10 cellular contexts compared by ENCODE assay signal in the genomic region with DNA sequence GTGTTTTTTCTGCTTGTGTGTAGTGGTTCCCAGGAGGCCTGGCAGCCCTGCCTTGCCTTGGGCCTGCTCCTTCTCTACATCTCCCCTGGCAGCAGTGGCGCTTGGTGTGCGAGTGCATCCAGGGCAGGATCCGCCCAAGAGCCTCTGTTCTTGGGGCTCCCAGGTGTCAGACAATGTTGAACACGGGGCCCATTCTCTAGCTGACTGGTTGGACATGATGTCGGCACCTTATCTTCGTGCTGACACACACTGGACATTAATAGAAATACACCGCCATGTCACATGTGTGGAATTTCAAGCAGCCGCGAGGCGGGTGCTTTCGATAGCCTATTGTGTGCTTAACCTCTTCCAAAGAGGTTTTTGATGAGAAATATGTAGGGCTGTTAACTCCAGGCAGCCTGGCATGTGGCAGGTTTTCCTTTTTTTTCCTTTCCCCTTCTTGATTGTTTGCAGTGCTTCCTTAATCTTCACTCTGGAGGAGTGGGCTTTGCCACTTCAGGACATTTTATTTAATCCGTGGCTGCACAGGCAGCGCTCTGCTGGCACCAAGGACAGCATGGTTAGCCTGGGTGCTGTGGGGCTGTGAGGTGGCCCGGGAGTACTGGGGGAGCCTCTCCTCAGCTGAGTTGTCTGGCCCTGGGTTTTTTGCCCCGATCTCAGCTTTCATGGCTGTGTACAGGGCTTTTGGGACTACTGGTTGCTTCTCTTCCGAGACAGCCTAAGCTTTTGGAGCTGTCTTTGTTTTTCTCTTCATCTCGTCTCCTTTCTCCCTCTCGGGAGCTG. TPM values are rescaled to one million over a fixed set of nuclear protein-coding genes. Genes with fewer than 3 reads are reported as not detected.
DNase-seq lines count a peak whose midpoint lies in the region; ATAC-seq and TF ChIP-seq lines count a peak whose summit lies in the region.
"Had no signal": no experiment of that assay in that cellular context is flagged by ENCODE, and none has a peak within 500 bp of the region (broad histone marks: within the 10 kb centered on the region; RNA-seq: fewer than 3 reads in every experiment).

No MANE protein-coding gene starts in this region.

- intact Hi-C loops in lower lobe of right lung (cut with DNase I), result no loop called here

- H3K27me3 ChIP-seq in brain microvascular endothelial cell (replicated peaks) (no peaks in the 10 kb centered on the region), lower lobe of right lung (ENCODE audit: low read depth) (no peaks in the 10 kb centered on the region)

- H3K9me3 Mint-ChIP-seq in activated naive CD4-positive, alpha-beta T cell treated with anti-CD3 and anti-CD28 coated beads, Interleukin-2, amount 50 U/mL, for 72 hours, result no peaks in the 10 kb centered on the region

- H3K27ac Mint-ChIP-seq in activated naive CD4-positive, alpha-beta T cell treated with anti-CD3 and anti-CD28 coated beads, Interleukin-2, amount 50 U/mL, for 72 hours, result no peak overlapping the region

- no peak overlapping the region for H3K27ac ChIP-seq in brain microvascular endothelial cell
- peak overlapping the region; percentile 69 for H3K27ac ChIP-seq in lower lobe of right lung

- DNase-seq in ACHN (peak; percentile 47), HS-5 (ENCODE audit: low read depth) (peak; percentile 23), brain microvascular endothelial cell (peak; percentile 83), lower lobe of right lung (peak; percentile 74), hepatic stellate cell (ENCODE audit: low spot score) (no peak)
- no peak for DNase-seq in activated naive CD4-positive, alpha-beta T cell treated with anti-CD3 and anti-CD28 coated beads, Interleukin-2, amount 50 U/mL, for 72 hours (ENCODE audit: low spot score in 2 of 2)
- DNase-seq: activated CD8-positive, alpha-beta memory T cell treated with anti-CD3 and anti-CD28 coated beads, Interleukin-2, amount 50 U/mL, for 48 hours; nucleus accumbens had no signal

- H3K36me3 ChIP-seq in brain microvascular endothelial cell (replicated peaks), result no peaks in the 10 kb centered on the region
- H3K36me3 ChIP-seq in lower lobe of right lung, result no peaks in the 10 kb centered on the region

- H3K4me1 ChIP-seq in lower lobe of right lung, result peaks cover 18% of the 10 kb centered on the region

- H3K36me3 Mint-ChIP-seq in activated naive CD4-positive, alpha-beta T cell treated with anti-CD3 and anti-CD28 coated beads, Interleukin-2, amount 50 U/mL, for 72 hours, result peaks cover 0 to 5% of the 10 kb centered on the region in 2 donors

- TF ChIP-seq CTCF in brain microvascular endothelial cell (IDR thresholded peaks at IDR 0.05; ENCODE audit: low read depth, low read length, missing control alignments), result peak; percentile 44
- no peak for TF ChIP-seq CTCF in lower lobe of right lung (IDR thresholded peaks at IDR 0.05)

- H3K4me3 ChIP-seq in brain microvascular endothelial cell (ENCODE audit: low read depth, low read length), result no peak overlapping the region
- H3K4me3 ChIP-seq in lower lobe of right lung, result no peak overlapping the region

- ATAC-seq in lower lobe of right lung (peak; percentile 84 to 92), HG02763 (IDR thresholded peaks at IDR 0.05; ENCODE audit: unreplicated experiment) (no peak), HG02678 (IDR thresholded peaks at IDR 0.05; ENCODE audit: unreplicated experiment) (no peak)
- no peak for ATAC-seq in activated naive CD4-positive, alpha-beta T cell treated with anti-CD3 and anti-CD28 coated beads, Interleukin-2, amount 50 U/mL, for 72 hours

- in situ Hi-C loops in ACHN (cut with HindIII; ENCODE audit: low pct_ligation_motif_present, low pct_unique_long_range_greater_than_20kb, low sequenced_read_pairs), result no loop called here
- in situ Hi-C loops in brain microvascular endothelial cell (cut with HindIII; ENCODE audit: low pct_ligation_motif_present, low sequenced_read_pairs), result no loop called here

- H3K9me3 ChIP-seq in lower lobe of right lung, result no peaks in the 10 kb centered on the region

RNA-seq across cellular contexts. Expression of gene CHCHD6, which starts 42.5 kb away (rescaled TPM):
- 12.2 TPM for total RNA-seq in lower lobe of right lung
- 10 to 100 TPM; 13.6 to 19.7 TPM for total RNA-seq in activated naive CD4-positive, alpha-beta T cell treated with anti-CD3 and anti-CD28 coated beads, Interleukin-2, amount 50 U/mL, for 72 hours

Comparison
In these comparisons a context has a peak if more than half of its experiments do, and no peak if none do; other contexts are left out.
1. DNase-seq: peak in ACHN (single experiment), HS-5 (single experiment), brain microvascular endothelial cell (single experiment) and lower lobe of right lung (single experiment); none in hepatic stellate cell (single experiment) and activated naive CD4-positive, alpha-beta T cell treated with anti-CD3 and anti-CD28 coated beads, Interleukin-2, amount 50 U/mL, for 72 hours (0 of 2).
2. ATAC-seq: peak in lower lobe of right lung (2 of 2); none in activated naive CD4-positive, alpha-beta T cell treated with anti-CD3 and anti-CD28 coated beads, Interleukin-2, amount 50 U/mL, for 72 hours (0 of 2), HG02763 (single experiment) and HG02678 (single experiment).